8 cellular contexts compared by ENCODE assay signal in genomic region chr1:203673550-203674411, GRCh38. TPM values are rescaled to one million over a fixed set of nuclear protein-coding genes. Genes with fewer than 3 reads are reported as not detected.
DNase-seq lines count a peak whose midpoint lies in the region; ATAC-seq and TF ChIP-seq lines count a peak whose summit lies in the region.

No MANE protein-coding gene starts in this region.

- ATAC-seq in HG03196 (IDR thresholded peaks at IDR 0.05; ENCODE audit: unreplicated experiment) (peak; percentile 59), T-cell (replicated peaks in 1 of 4) (peak; percentile 87 to 93 (median 91)), HG02610 (IDR thresholded peaks at IDR 0.05; ENCODE audit: unreplicated experiment) (no peak)

- H3K27ac ChIP-seq in hepatocyte: peak overlapping the region; percentile 85
- H3K27ac ChIP-seq in skin epidermis: peak overlapping the region in 20 of 21 experiments; percentile 2 to 89 (median 76)

- H3K4me3 Mint-ChIP-seq in T-cell (peak overlapping the region; percentile 64 to 72 (median 64)), glutamatergic neuron (ENCODE audit: unreplicated experiment) (no peak overlapping the region)

- peaks cover 19% of the 10 kb centered on the region for H3K4me1 ChIP-seq in hepatocyte (ENCODE audit: insufficient read depth)

- H3K27ac Mint-ChIP-seq in T-cell: peak overlapping the region; percentile 98 to 100
- H3K27ac Mint-ChIP-seq in glutamatergic neuron (ENCODE audit: unreplicated experiment): no peak overlapping the region

- H3K79me2 ChIP-seq in hepatocyte: peaks cover 70% of the 10 kb centered on the region

- peaks cover 9% of the 10 kb centered on the region for H3K36me3 ChIP-seq in BJ (ENCODE audit: control insufficient read depth, insufficient read depth, low read length)
- H3K36me3 ChIP-seq in hepatocyte (replicated peaks; ENCODE audit: insufficient read depth, low read depth): no peaks in the 10 kb centered on the region

- TF ChIP-seq CTCF in BJ (IDR thresholded peaks at IDR 0.05; ENCODE audit: insufficient read depth, low read depth, low read length) (no peak; the same call in 1 of the 2 replicates), hepatocyte (IDR thresholded peaks at IDR 0.05; ENCODE audit: poor library complexity) (peak; percentile 14), glutamatergic neuron (IDR thresholded peaks at IDR 0.05; ENCODE audit: partially characterized antibody, unreplicated experiment) (no peak)

- CTCF ChIA-PET in BJ (lab: Yijun Ruan, JAX) (interaction anchor here (0.6 to 2.2 kb wide), 7 partner anchors 9 to 171 kb away, joined by 3 to 10 read pairs (median 3); no protein-coding TSS in a partner anchor), T-cell (lab: Charles Lee) (interaction anchor here (0.6 to 3.9 kb wide), 25 partner anchors 9 to 406 kb away, joined by 3 to 47 read pairs (median 6); partner anchors contain the start of genes ATP2B4 (in 1 of the 2) and LAX1 (in 1 of the 2))

- H3K4me3 ChIP-seq in BJ (ENCODE audit: low read depth, low read length) (no peak overlapping the region), hepatocyte (no peak overlapping the region), skin epidermis (no peak overlapping the region)

- no peaks in the 10 kb centered on the region for H3K9me2 ChIP-seq in hepatocyte (replicated peaks; ENCODE audit: insufficient read depth)

- H3K9me3 ChIP-seq in hepatocyte (ENCODE audit: low read depth): no peaks in the 10 kb centered on the region

- H3K36me3 Mint-ChIP-seq in T-cell (peaks cover 17% of the 10 kb centered on the region), glutamatergic neuron (ENCODE audit: unreplicated experiment) (no peaks in the 10 kb centered on the region)

- H4K20me1 ChIP-seq in hepatocyte (ENCODE audit: insufficient read depth, poor library complexity, severe bottlenecking): peaks cover 22% of the 10 kb centered on the region

- H3K27me3 Mint-ChIP-seq in T-cell (no peaks in the 10 kb centered on the region), glutamatergic neuron (ENCODE audit: unreplicated experiment) (peaks cover 9% of the 10 kb centered on the region)

- H3K4me1 Mint-ChIP-seq in T-cell (peaks cover 65 to 85% (median 75%) of the 10 kb centered on the region in 3 donors), glutamatergic neuron (ENCODE audit: low read depth, unreplicated experiment) (peaks cover 18% of the 10 kb centered on the region)

- no peaks in the 10 kb centered on the region for H3K9me3 Mint-ChIP-seq in T-cell
- H3K9me3 Mint-ChIP-seq in glutamatergic neuron (ENCODE audit: unreplicated experiment): peaks cover 2% of the 10 kb centered on the region

- POLR2A ChIA-PET in BJ (lab: Charles Lee) (interaction anchor here (0.8 kb wide), 1 partner anchor 19 kb away, joined by 4 read pairs; no protein-coding TSS in a partner anchor), T-cell (lab: Charles Lee) (interaction anchor here in 1 of 2 donors (0.6 to 1.4 kb wide), 7 partner anchors 9 to 91 kb away, joined by 3 to 15 read pairs (median 7); partner anchors contain the start of genes ATP2B4 and LAX1)

- H2AFZ ChIP-seq in hepatocyte: no peak overlapping the region

- no peaks in the 10 kb centered on the region for H3K27me3 ChIP-seq in BJ (ENCODE audit: control insufficient read depth, insufficient read depth, low read length)
- H3K27me3 ChIP-seq in hepatocyte: no peaks in the 10 kb centered on the region

- no peak overlapping the region for H3K4me2 ChIP-seq in hepatocyte

- DNase-seq in BJ (ENCODE audit: low read depth): peak; percentile 83
- peak; percentile 41 to 85 (median 74) for DNase-seq in T-cell
- peak; percentile 85 for DNase-seq in amniotic epithelial cell (ENCODE audit: low read depth)
- peak; percentile 71 for DNase-seq in hepatocyte (ENCODE audit: low spot score)
- DNase-seq in glutamatergic neuron: no peak

- WGBS in hepatocyte (ENCODE audit: low lambda C conversion rate, missing lambda C conversion rate): 75% methylated on average over 13 of the region's 13 CpGs

RNA-seq across cellular contexts. Expression of gene ATP2B4, which starts 47.1 kb away (rescaled TPM):
- polyA plus RNA-seq in BJ (2011; rRNA removed): 361 and 409 TPM in 2 replicates
- polyA minus RNA-seq in BJ (2011; rRNA and poly(A)+ RNA removed): 380 and 491 TPM in 2 replicates
- 10 to 100 TPM; 45.5 to 93.1 (median 84.9) TPM for total RNA-seq in T-cell
- 60.6 and 64.0 TPM in 2 replicates for total RNA-seq in hepatocyte
- polyA plus RNA-seq in hepatocyte: 30.7 and 34.5 TPM in 2 replicates
- total RNA-seq in glutamatergic neuron (ENCODE audit: unreplicated experiment): 17.4 TPM
